In genomic region chr7:417973-418601, GRCh38 we compare ENCODE assay signal across 23 cellular contexts.
"Had no signal": no experiment of that assay in that cellular context is flagged by ENCODE, and none has a peak within 500 bp of the region (broad histone marks: within the 10 kb centered on the region; RNA-seq: fewer than 3 reads in every experiment).

No MANE protein-coding gene starts in this region.

- H3K36me3 ChIP-seq: esophagus muscularis mucosa, gastroesophageal sphincter, heart left ventricle, left lung, pancreas, sigmoid colon, tibial artery, upper lobe of left lung had no signal

- H3K4me3 ChIP-seq: dorsolateral prefrontal cortex, esophagus muscularis mucosa, gastroesophageal sphincter, heart left ventricle, hepatocyte, left lung, pancreas, sigmoid colon, testis, tibial artery, upper lobe of left lung had no signal

- H3K4me2 ChIP-seq: hepatocyte had no signal

- H3K4me1 ChIP-seq: esophagus muscularis mucosa, foreskin keratinocyte, heart left ventricle, left lung, pancreas, sigmoid colon, testis, tibial artery, upper lobe of left lung had no signal

- H2AFZ ChIP-seq: hepatocyte had no signal

- H3K27me3 Mint-ChIP-seq: naive thymus-derived CD4-positive, alpha-beta T cell had no signal

- H3K79me2 ChIP-seq: hepatocyte had no signal

- ATAC-seq: foreskin keratinocyte; gastroesophageal sphincter; left lung; naive thymus-derived CD4-positive, alpha-beta T cell; pancreas; stimulated activated memory B cell treated with anti-CD40 and anti-IgM and Interleukin-4, amounts not matched to agents 10 μg/mL and 1 μg/mL and 100 μg/mL, for 72 hours; stimulated activated naive CD8-positive, alpha-beta T cell treated with anti-CD3 and anti-CD28 coated beads, Interleukin-15, Interleukin-2, amounts not matched to agents 100 U/mL and 50 U/mL, for 24 hours had no signal

- H3K9me3 ChIP-seq: pancreas, testis had no signal

- H3K27me3 ChIP-seq: foreskin keratinocyte, gastroesophageal sphincter, hepatocyte, pancreas, sigmoid colon, testis, tibial artery, upper lobe of left lung had no signal

- H3K4me1 Mint-ChIP-seq: naive thymus-derived CD4-positive, alpha-beta T cell; stimulated activated memory B cell treated with anti-CD40 and anti-IgM and Interleukin-4, amounts not matched to agents 10 μg/mL and 1 μg/mL and 100 μg/mL, for 72 hours had no signal

- H3K27ac Mint-ChIP-seq: naive thymus-derived CD4-positive, alpha-beta T cell; stimulated activated memory B cell treated with anti-CD40 and anti-IgM and Interleukin-4, amounts not matched to agents 10 μg/mL and 1 μg/mL and 100 μg/mL, for 72 hours had no signal

- H3K4me3 Mint-ChIP-seq: naive thymus-derived CD4-positive, alpha-beta T cell; nephron; stimulated activated memory B cell treated with anti-CD40 and anti-IgM and Interleukin-4, amounts not matched to agents 10 μg/mL and 1 μg/mL and 100 μg/mL, for 72 hours had no signal

- H3K27ac ChIP-seq: dorsolateral prefrontal cortex, esophagus muscularis mucosa, foreskin keratinocyte, gastroesophageal sphincter, heart left ventricle, hepatocyte, left lung, pancreas, sigmoid colon, testis, tibial artery, upper lobe of left lung had no signal

- DNase-seq: cerebellar nuclear complex; cortex of kidney; effector CD4-positive, alpha-beta T cell; foreskin keratinocyte; left cardiac atrium; mesenchymal stem cell; naive thymus-derived CD4-positive, alpha-beta T cell; retina; stimulated activated CD4-positive, alpha-beta T cell treated with anti-CD3 and anti-CD28 coated beads, Interleukin-4, amount 100 ng/mL, for 4 hours; stimulated activated naive CD8-positive, alpha-beta T cell treated with anti-CD3 and anti-CD28 coated beads, Interleukin-15, Interleukin-2, amounts not matched to agents 100 U/mL and 50 U/mL, for 24 hours had no signal

- H3K36me3 Mint-ChIP-seq: stimulated activated memory B cell treated with anti-CD40 and anti-IgM and Interleukin-4, amounts not matched to agents 10 μg/mL and 1 μg/mL and 100 μg/mL, for 72 hours had no signal
